8 cellular contexts compared by ENCODE assay signal in genomic region chr11:130071211-130071712, GRCh38. TPM values are rescaled to one million over a fixed set of nuclear protein-coding genes. Genes with fewer than 3 reads are reported as not detected.
A peak's percentile ranks its signal among the peaks of the same experiment; 100 is the strongest.
DNase-seq lines count a peak whose midpoint lies in the region; ATAC-seq and TF ChIP-seq lines count a peak whose summit lies in the region.

No MANE protein-coding gene starts in this region.

- no peak for TF ChIP-seq POLR2A in ovary (IDR thresholded peaks at IDR 0.05)

- intact Hi-C loops in ovary (cut with DNase I), result loop anchor here in 1 of 4 donors (2.0 kb wide), 1 partner anchor 36 kb away; no protein-coding TSS in a partner anchor

- H3K4me3 Mint-ChIP-seq in activated T-cell treated with anti-CD3 and anti-CD28 coated beads, Interleukin-2, amount 50 U/mL, for 24 hours, result peak overlapping the region; percentile 84

- ATAC-seq in HG02973 (IDR thresholded peaks at IDR 0.05; ENCODE audit: unreplicated experiment) (no peak), HG02759 (IDR thresholded peaks at IDR 0.05; ENCODE audit: unreplicated experiment) (no peak)

- peak overlapping the region; percentile 93 for H3K4me3 ChIP-seq in SJCRH30
- H3K4me3 ChIP-seq in ovary, result peak overlapping the region; percentile 94

- H3K9me3 Mint-ChIP-seq in activated T-cell treated with anti-CD3 and anti-CD28 coated beads, Interleukin-2, amount 50 U/mL, for 24 hours, result no peaks in the 10 kb centered on the region

- H3K4me1 Mint-ChIP-seq in activated T-cell treated with anti-CD3 and anti-CD28 coated beads, Interleukin-2, amount 50 U/mL, for 24 hours (ENCODE audit: low read depth), result peaks cover 30% of the 10 kb centered on the region

- no peaks in the 10 kb centered on the region for H3K4me1 ChIP-seq in SJCRH30
- H3K4me1 ChIP-seq in ovary (ENCODE audit: insufficient read depth), result peaks cover 8% of the 10 kb centered on the region

- H3K36me3 Mint-ChIP-seq in activated T-cell treated with anti-CD3 and anti-CD28 coated beads, Interleukin-2, amount 50 U/mL, for 24 hours (ENCODE audit: low read depth), result no peaks in the 10 kb centered on the region

- peaks cover 3% of the 10 kb centered on the region for H3K27me3 Mint-ChIP-seq in activated T-cell treated with anti-CD3 and anti-CD28 coated beads, Interleukin-2, amount 50 U/mL, for 24 hours

- H3K27me3 ChIP-seq in SJCRH30 (no peaks in the 10 kb centered on the region), ovary (no peaks in the 10 kb centered on the region)

- DNase-seq in activated T-cell treated with anti-CD3 and anti-CD28 coated beads, Interleukin-2, amount 50 U/mL, for 24 hours, result no peak
- no peak for DNase-seq in activated T-cell treated with anti-CD3 and anti-CD28 coated beads, Interleukin-2, amount 50 U/mL, for 48 hours
- DNase-seq in SJCRH30 (peak in 1 of 2 experiments; percentile 28), epithelial cell of prostate (ENCODE audit: low read depth, low spot score) (no peak), ovary (no peak)
- no peak for DNase-seq in effector CD8-positive, alpha-beta T cell (lab: John Stamatoyannopoulos, UW)

- no peaks in the 10 kb centered on the region for H3K9me3 ChIP-seq in SJCRH30 (replicated peaks)
- H3K9me3 ChIP-seq in ovary, result no peaks in the 10 kb centered on the region

- TF ChIP-seq CTCF in ovary (IDR thresholded peaks at IDR 0.05), result no peak

- H3K27ac ChIP-seq in SJCRH30, result no peak overlapping the region
- peak overlapping the region; percentile 89 for H3K27ac ChIP-seq in epithelial cell of prostate
- peak overlapping the region in 1 of 2 donors; percentile 96 for H3K27ac ChIP-seq in ovary

- H3K36me3 ChIP-seq in SJCRH30 (no peaks in the 10 kb centered on the region), ovary (no peaks in the 10 kb centered on the region)

- 22 to 33% (median 33%) methylated on average over 11 of the region's 11 CpGs for WGBS in ovary, 3 donors

- H3K27ac Mint-ChIP-seq in activated T-cell treated with anti-CD3 and anti-CD28 coated beads, Interleukin-2, amount 50 U/mL, for 24 hours, result peak overlapping the region; percentile 63

- TF ChIP-seq EP300 in ovary (IDR thresholded peaks at IDR 0.05), result no peak

RNA-seq across cellular contexts. Expression of gene APLP2, which starts 1.6 kb away (rescaled TPM):
- 76.1 and 83.1 TPM in 2 replicates for total RNA-seq in SJCRH30 (2014; rRNA removed; shearing (Covaris generic))
- 100 to 1,000 TPM; 198 to 281 (median 251) TPM for total RNA-seq in ovary
- 100 to 1,000 TPM; 245 to 466 TPM for polyA plus RNA-seq in ovary
